9 cellular contexts compared by ENCODE assay signal in genomic region chr12:570949-571794, GRCh38.
A peak's percentile ranks its signal among the peaks of the same experiment; 100 is the strongest.
DNase-seq lines count a peak whose midpoint lies in the region; ATAC-seq and TF ChIP-seq lines count a peak whose summit lies in the region.
"Had no signal": no experiment of that assay in that cellular context is flagged by ENCODE, and none has a peak within 500 bp of the region (broad histone marks: within the 10 kb centered on the region; RNA-seq: fewer than 3 reads in every experiment).

No MANE protein-coding gene starts in this region.

- peaks cover 57% of the 10 kb centered on the region for H3K4me1 Mint-ChIP-seq in activated naive CD4-positive, alpha-beta T cell treated with anti-CD3 and anti-CD28 coated beads, Interleukin-2, amount 50 U/mL, for 24 hours
- peaks cover 26% of the 10 kb centered on the region for H3K4me1 Mint-ChIP-seq in activated T-helper 17 cell treated with anti-CD3 and anti-CD28 coated beads, Interleukin-2, amount 50 U/mL, for 72 hours

- H3K27ac ChIP-seq in hepatocyte (peak overlapping the region; percentile 90), sigmoid colon (peak overlapping the region; percentile 88 to 91 (median 90))

- no peaks in the 10 kb centered on the region for H3K79me2 ChIP-seq in hepatocyte

- H3K27me3 ChIP-seq in hepatocyte (no peaks in the 10 kb centered on the region), sigmoid colon (no peaks in the 10 kb centered on the region)

- peak overlapping the region; percentile 64 for H2AFZ ChIP-seq in hepatocyte

- TF ChIP-seq EP300 in sigmoid colon (IDR thresholded peaks at IDR 0.05), result no peak

- no peaks in the 10 kb centered on the region for H3K9me3 Mint-ChIP-seq in activated naive CD4-positive, alpha-beta T cell treated with anti-CD3 and anti-CD28 coated beads, Interleukin-2, amount 50 U/mL, for 24 hours
- H3K9me3 Mint-ChIP-seq in activated naive CD4-positive, alpha-beta T cell treated with anti-CD3 and anti-CD28 coated beads, Interleukin-2, amount 50 U/mL, for 72 hours, result no peaks in the 10 kb centered on the region
- H3K9me3 Mint-ChIP-seq in activated T-helper 17 cell treated with anti-CD3 and anti-CD28 coated beads, Interleukin-2, amount 50 U/mL, for 72 hours, result no peaks in the 10 kb centered on the region

- H3K36me3 Mint-ChIP-seq in activated naive CD4-positive, alpha-beta T cell treated with anti-CD3 and anti-CD28 coated beads, Interleukin-2, amount 50 U/mL, for 24 hours, result no peaks in the 10 kb centered on the region
- peaks cover 0 to 15% of the 10 kb centered on the region in 2 donors for H3K36me3 Mint-ChIP-seq in activated naive CD4-positive, alpha-beta T cell treated with anti-CD3 and anti-CD28 coated beads, Interleukin-2, amount 50 U/mL, for 72 hours
- no peaks in the 10 kb centered on the region for H3K36me3 Mint-ChIP-seq in activated T-helper 17 cell treated with anti-CD3 and anti-CD28 coated beads, Interleukin-2, amount 50 U/mL, for 72 hours (ENCODE audit: low read depth)

- H3K9me3 ChIP-seq in hepatocyte (ENCODE audit: low read depth) (no peaks in the 10 kb centered on the region), sigmoid colon (no peaks in the 10 kb centered on the region)

- H3K4me2 ChIP-seq in hepatocyte, result peak overlapping the region; percentile 95

- ATAC-seq in activated naive CD4-positive, alpha-beta T cell treated with anti-CD3 and anti-CD28 coated beads, Interleukin-2, amount 50 U/mL, for 72 hours, result no peak
- ATAC-seq in activated T-helper 17 cell treated with anti-CD3 and anti-CD28 coated beads, Interleukin-2, amount 50 U/mL, for 72 hours (replicated peaks), result no peak
- no peak for ATAC-seq in GM21619 (IDR thresholded peaks at IDR 0.05; ENCODE audit: unreplicated experiment)

- peaks cover 37% of the 10 kb centered on the region for H3K4me1 ChIP-seq in hepatocyte (ENCODE audit: insufficient read depth)
- H3K4me1 ChIP-seq in sigmoid colon, result peaks cover 0 to 44% (median 36%) of the 10 kb centered on the region in 4 donors

- no peaks in the 10 kb centered on the region for H3K27me3 Mint-ChIP-seq in activated naive CD4-positive, alpha-beta T cell treated with anti-CD3 and anti-CD28 coated beads, Interleukin-2, amount 50 U/mL, for 24 hours
- no peaks in the 10 kb centered on the region for H3K27me3 Mint-ChIP-seq in activated T-helper 17 cell treated with anti-CD3 and anti-CD28 coated beads, Interleukin-2, amount 50 U/mL, for 72 hours

- no peak for TF ChIP-seq CTCF in hepatocyte (IDR thresholded peaks at IDR 0.05; ENCODE audit: poor library complexity)
- TF ChIP-seq CTCF in sigmoid colon (IDR thresholded peaks at IDR 0.05), result no peak
- TF ChIP-seq CTCF in GM10266 (IDR thresholded peaks at IDR 0.05; ENCODE audit: control insufficient read depth, insufficient read depth, low read depth, missing control alignments), result no peak

- intact Hi-C loops in sigmoid colon (cut with DNase I), result loop anchor here (2.0 to 10.0 kb wide), 2 partner anchors 72 to 1024 kb away; partner anchors contain the start of gene FBXL14

- H3K27ac Mint-ChIP-seq in activated naive CD4-positive, alpha-beta T cell treated with anti-CD3 and anti-CD28 coated beads, Interleukin-2, amount 50 U/mL, for 24 hours, result peak overlapping the region; percentile 70
- no peak overlapping the region for H3K27ac Mint-ChIP-seq in activated naive CD4-positive, alpha-beta T cell treated with anti-CD3 and anti-CD28 coated beads, Interleukin-2, amount 50 U/mL, for 72 hours
- peak overlapping the region; percentile 62 for H3K27ac Mint-ChIP-seq in activated T-helper 17 cell treated with anti-CD3 and anti-CD28 coated beads, Interleukin-2, amount 50 U/mL, for 72 hours

- H3K4me3 Mint-ChIP-seq in activated naive CD4-positive, alpha-beta T cell treated with anti-CD3 and anti-CD28 coated beads, Interleukin-2, amount 50 U/mL, for 24 hours, result peak overlapping the region; percentile 59
- peak overlapping the region; percentile 45 for H3K4me3 Mint-ChIP-seq in activated T-helper 17 cell treated with anti-CD3 and anti-CD28 coated beads, Interleukin-2, amount 50 U/mL, for 72 hours

- H3K9me2 ChIP-seq in hepatocyte (replicated peaks; ENCODE audit: insufficient read depth), result no peaks in the 10 kb centered on the region

- no peak for TF ChIP-seq POLR2A in sigmoid colon (IDR thresholded peaks at IDR 0.05)

- H3K4me3 ChIP-seq in hepatocyte (peak overlapping the region; percentile 15), sigmoid colon (peak overlapping the region; percentile 49 to 67 (median 62))
- H3K4me3 ChIP-seq: GM12878 had no signal

- no peak for DNase-seq in activated naive CD4-positive, alpha-beta T cell treated with anti-CD3 and anti-CD28 coated beads, Interleukin-2, amount 50 U/mL, for 72 hours (ENCODE audit: low spot score in 2 of 2)
- DNase-seq in hepatocyte (ENCODE audit: low spot score) (peak; percentile 84), sigmoid colon (peak; percentile 93), GM10266 (ENCODE audit: extremely low spot score) (no peak), retina (no peak)

- H4K20me1 ChIP-seq in hepatocyte (ENCODE audit: insufficient read depth, poor library complexity, severe bottlenecking), result no peaks in the 10 kb centered on the region

- 41% methylated on average over 21 of the region's 21 CpGs for WGBS in hepatocyte (ENCODE audit: low lambda C conversion rate, missing lambda C conversion rate)
- WGBS in sigmoid colon, 2 donors, result 11 to 57% methylated on average over 21 of the region's 21 CpGs

- no peaks in the 10 kb centered on the region for H3K36me3 ChIP-seq in hepatocyte (replicated peaks; ENCODE audit: insufficient read depth, low read depth)
- H3K36me3 ChIP-seq in sigmoid colon, result no peaks in the 10 kb centered on the region

Comparison
In these comparisons a context has a peak if more than half of its experiments do, and no peak if none do; other contexts are left out.
1. H3K27ac Mint-ChIP-seq: peak in activated naive CD4-positive, alpha-beta T cell treated with anti-CD3 and anti-CD28 coated beads, Interleukin-2, amount 50 U/mL, for 24 hours (single experiment) and activated T-helper 17 cell treated with anti-CD3 and anti-CD28 coated beads, Interleukin-2, amount 50 U/mL, for 72 hours (single experiment); none in activated naive CD4-positive, alpha-beta T cell treated with anti-CD3 and anti-CD28 coated beads, Interleukin-2, amount 50 U/mL, for 72 hours (0 of 2).
2. DNase-seq: peak in hepatocyte (single experiment) and sigmoid colon (single experiment); none in activated naive CD4-positive, alpha-beta T cell treated with anti-CD3 and anti-CD28 coated beads, Interleukin-2, amount 50 U/mL, for 72 hours (0 of 2), GM10266 (single experiment) and retina (single experiment).